In the genomic region with DNA sequence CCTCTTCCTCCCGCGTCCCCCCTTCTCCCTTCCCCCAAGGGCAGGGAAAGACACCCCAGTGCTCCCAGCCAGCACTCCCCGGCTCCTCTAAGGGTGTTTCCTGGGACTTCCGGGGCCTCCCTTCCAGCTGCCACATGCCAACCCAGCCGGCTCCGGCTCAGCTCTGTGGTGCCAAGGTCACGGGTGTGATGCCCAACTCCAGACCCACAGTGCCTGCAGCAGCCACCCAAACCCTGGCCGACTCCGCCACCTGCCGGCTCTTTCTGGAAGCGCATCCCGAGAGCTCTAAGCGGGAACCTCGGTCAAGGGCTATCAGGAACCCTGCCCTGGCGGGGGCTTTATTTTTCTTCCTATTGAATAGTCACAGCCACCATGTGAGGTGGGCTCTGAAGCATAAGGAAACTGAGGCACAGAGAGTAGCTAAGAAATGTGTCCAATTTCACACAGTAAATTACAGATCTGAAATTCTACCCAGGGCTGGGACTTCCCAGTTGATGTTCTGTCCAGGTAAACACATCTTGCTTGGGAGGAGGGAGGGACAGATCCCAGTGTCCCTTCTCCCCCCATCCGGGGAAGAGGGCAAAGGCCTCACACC, we compare ENCODE assay signal across 8 cellular contexts. TPM values are rescaled to one million over a fixed set of nuclear protein-coding genes. Genes with fewer than 3 reads are reported as not detected.
DNase-seq lines count a peak whose midpoint lies in the region; ATAC-seq and TF ChIP-seq lines count a peak whose summit lies in the region.

No MANE protein-coding gene starts in this region.

- H3K27ac Mint-ChIP-seq in CD4-positive, CD25-positive, alpha-beta regulatory T cell = peak overlapping the region in 1 of 3 donors; percentile 74
- H3K27ac Mint-ChIP-seq in activated CD4-positive, alpha-beta T cell treated with anti-CD3 and anti-CD28 coated beads, Interleukin-2, amount 10 ng/mL, durations not matched to agents 24 days and 14 days = no peak overlapping the region

- TF ChIP-seq POLR2A in HCT116 (IDR thresholded peaks at IDR 0.05; ENCODE audit: borderline replicate concordance, extremely low read depth, insufficient read depth, insufficient read length) (peak; percentile 57), right lobe of liver (IDR thresholded peaks at IDR 0.05) (no peak)

- peak; percentile 74 to 79 (median 78) for DNase-seq in CD4-positive, CD25-positive, alpha-beta regulatory T cell
- DNase-seq in HCT116 (ENCODE audit: low read depth, low spot score) (no peak), NCI-H446 treated with DMSO at 0.1 percent for 48 hours (lab: John Stamatoyannopoulos, UW) (peak; percentile 28), choroid plexus epithelial cell (ENCODE audit: low read depth) (peak; percentile 59), right lobe of liver (peak; percentile 85 to 91 (median 89))
- DNase-seq in activated CD4-positive, alpha-beta T cell treated with anti-CD3 and anti-CD28 coated beads, Interleukin-2, amount 10 ng/mL, durations not matched to agents 24 days and 14 days = peak; percentile 96
- peak; percentile 81 to 91 for DNase-seq in stimulated activated CD4-positive, alpha-beta T cell treated with anti-CD3 and anti-CD28 coated beads, Interleukin-4, amount 100 ng/mL, for 48 hours (ENCODE audit: low read depth in 2 of 2)

- H3K9ac ChIP-seq in HCT116 (ENCODE audit: low read length) = peak overlapping the region; percentile 28; the same call in 1 of the 2 replicates

- H3K9me3 ChIP-seq in CD4-positive, CD25-positive, alpha-beta regulatory T cell (ENCODE audit: control insufficient read depth in 2 of 2, low read length in 2 of 2) = no peaks in the 10 kb centered on the region
- H3K9me3 ChIP-seq in HCT116 (ENCODE audit: control insufficient read depth in 1 of 2, insufficient read depth in 1 of 2, low read depth in 1 of 2, low read length in 2 of 2) (no peaks in the 10 kb centered on the region), right lobe of liver (no peaks in the 10 kb centered on the region)

- RAD21 ChIA-PET in HCT116 (lab: Charles Lee; ENCODE audit: low non-redundant PET in 1 of 2, low total read pairs in 2 of 2, uncharacterized antibody in 2 of 2, unreplicated experiment in 2 of 2) = interaction anchor here (0.6 to 2.0 kb wide), 8 partner anchors 9 to 129 kb away, joined by 3 to 15 read pairs (median 4); no protein-coding TSS in a partner anchor

- H3K27me3 ChIP-seq in CD4-positive, CD25-positive, alpha-beta regulatory T cell (ENCODE audit: control insufficient read depth, insufficient read depth, low read length) = peaks cover 8% of the 10 kb centered on the region
- H3K27me3 ChIP-seq in HCT116 (ENCODE audit: insufficient read depth, low read length) = no peaks in the 10 kb centered on the region
- peaks cover 0 to 9% of the 10 kb centered on the region in 2 donors for H3K27me3 ChIP-seq in right lobe of liver

- peaks cover 13 to 34% (median 23%) of the 10 kb centered on the region in 4 donors for H3K4me1 Mint-ChIP-seq in CD4-positive, CD25-positive, alpha-beta regulatory T cell
- H3K4me1 Mint-ChIP-seq in activated CD4-positive, alpha-beta T cell treated with anti-CD3 and anti-CD28 coated beads, Interleukin-2, amount 10 ng/mL, durations not matched to agents 24 days and 14 days = peaks cover 17% of the 10 kb centered on the region

- H3K9me2 ChIP-seq in HCT116 (ENCODE audit: insufficient read depth) = no peaks in the 10 kb centered on the region

- peak overlapping the region; percentile 47 for H3K4me2 ChIP-seq in HCT116 (ENCODE audit: low read length)

- BruUV-seq in HCT116 (replicated peaks; lab: Mats Ljungman, UMichigan) = no TSS peak

- peak; percentile 84 for TF ChIP-seq RAD21 in HCT116 (IDR thresholded peaks at IDR 0.05; ENCODE audit: low read depth)

- ATAC-seq in CD4-positive, CD25-positive, alpha-beta regulatory T cell (ENCODE audit: low read depth in 2 of 2) = peak; percentile 44 to 54
- ATAC-seq in HCT116 = peak; percentile 80
- peak; percentile 81 to 91 (median 85) for ATAC-seq in right lobe of liver
- no peak for ATAC-seq in GM19395 (IDR thresholded peaks at IDR 0.05; ENCODE audit: unreplicated experiment)

- peak overlapping the region in 3 of 4 donors; percentile 19 to 82 (median 66) for H3K4me3 Mint-ChIP-seq in CD4-positive, CD25-positive, alpha-beta regulatory T cell
- H3K4me3 Mint-ChIP-seq in activated CD4-positive, alpha-beta T cell treated with anti-CD3 and anti-CD28 coated beads, Interleukin-2, amount 10 ng/mL, durations not matched to agents 24 days and 14 days = peak overlapping the region; percentile 33

- no peaks in the 10 kb centered on the region for H3K79me2 ChIP-seq in HCT116 (ENCODE audit: insufficient read depth, low read length)

- POLR2A ChIA-PET in HCT116 (lab: Charles Lee) = interaction anchor here (0.6 kb wide), 1 partner anchor 116 kb away, joined by 3 read pairs; no protein-coding TSS in a partner anchor

- no peaks in the 10 kb centered on the region for H3K36me3 Mint-ChIP-seq in CD4-positive, CD25-positive, alpha-beta regulatory T cell
- H3K36me3 Mint-ChIP-seq in activated CD4-positive, alpha-beta T cell treated with anti-CD3 and anti-CD28 coated beads, Interleukin-2, amount 10 ng/mL, durations not matched to agents 24 days and 14 days (ENCODE audit: low read depth) = no peaks in the 10 kb centered on the region

- peak overlapping the region; percentile 65 for H2AFZ ChIP-seq in HCT116 (ENCODE audit: low read depth, low read length, poor library complexity, severe bottlenecking)

- no peaks in the 10 kb centered on the region for H4K20me1 ChIP-seq in HCT116 (ENCODE audit: insufficient read depth)

- H3K4me3 ChIP-seq in CD4-positive, CD25-positive, alpha-beta regulatory T cell (ENCODE audit: low read depth, low read length) = no peak overlapping the region
- H3K4me3 ChIP-seq in HCT116 (replicated peaks in 1 of 2; ENCODE audit: low read depth in 1 of 2, low read length in 2 of 2) (no peak overlapping the region), choroid plexus epithelial cell (ENCODE audit: low read depth, low read length) (no peak overlapping the region), right lobe of liver (no peak overlapping the region)

- WGBS in right lobe of liver (ENCODE audit: insufficient coverage, low coverage, low lambda C conversion rate, missing lambda C conversion rate) = 0% methylated on average over 3 of the region's 16 CpGs

- peaks cover 48% of the 10 kb centered on the region for H3K27me3 Mint-ChIP-seq in CD4-positive, CD25-positive, alpha-beta regulatory T cell
- H3K27me3 Mint-ChIP-seq in activated CD4-positive, alpha-beta T cell treated with anti-CD3 and anti-CD28 coated beads, Interleukin-2, amount 10 ng/mL, durations not matched to agents 24 days and 14 days = peaks cover 56% of the 10 kb centered on the region

- intact Hi-C loops in HCT116 (cut with micrococcal nuclease) = loop anchor here (1.0 to 5.0 kb wide), 4 partner anchors 75 to 416 kb away; partner anchors contain the start of genes GRB7 and PSMD3
- intact Hi-C loops in activated CD4-positive, alpha-beta T cell treated with anti-CD3 and anti-CD28 coated beads, Interleukin-2, amount 10 ng/mL, durations not matched to agents 24 days and 14 days (cut with micrococcal nuclease) = loop anchor here (1.0 to 5.0 kb wide), 2 partner anchors 75 to 239 kb away; partner anchors contain the start of gene IKZF3
- intact Hi-C loops in right lobe of liver (cut with DNase I) = loop anchor here (5.0 to 10.0 kb wide), 4 partner anchors 51 to 129 kb away; no protein-coding TSS in a partner anchor

- no peaks in the 10 kb centered on the region for H3K9me3 Mint-ChIP-seq in CD4-positive, CD25-positive, alpha-beta regulatory T cell
- H3K9me3 Mint-ChIP-seq in activated CD4-positive, alpha-beta T cell treated with anti-CD3 and anti-CD28 coated beads, Interleukin-2, amount 10 ng/mL, durations not matched to agents 24 days and 14 days = no peaks in the 10 kb centered on the region

- H3K4me1 ChIP-seq in CD4-positive, CD25-positive, alpha-beta regulatory T cell (ENCODE audit: control insufficient read depth, insufficient read depth, low read length, poor library complexity, severe bottlenecking) = peaks cover 31% of the 10 kb centered on the region
- H3K4me1 ChIP-seq in HCT116 (ENCODE audit: control insufficient read depth in 1 of 2, insufficient read depth in 2 of 2, low read length in 2 of 2) (peaks cover 11 to 22% of the 10 kb centered on the region in 2 experiments; a peak in 3 of 4 replicates), right lobe of liver (no peaks in the 10 kb centered on the region)

- no peak overlapping the region for H3K27ac ChIP-seq in CD4-positive, CD25-positive, alpha-beta regulatory T cell (ENCODE audit: insufficient read depth, low read length, poor library complexity, severe bottlenecking)
- H3K27ac ChIP-seq in HCT116 (ENCODE audit: low read depth, low read length) (no peak overlapping the region), right lobe of liver (no peak overlapping the region)

- TF ChIP-seq CTCF in HCT116 (IDR thresholded peaks at IDR 0.05 in 2 of 3, conservative IDR thresholded peaks at IDR 0.05 in 1 of 3; ENCODE audit: borderline replicate concordance in 1 of 3, insufficient read depth in 1 of 3, low read depth in 2 of 3, low read length in 2 of 3) (peak; percentile 90 to 94 (median 92)), choroid plexus epithelial cell (conservative IDR thresholded peaks at IDR 0.05; ENCODE audit: low read depth, low read length) (peak; percentile 94), right lobe of liver (IDR thresholded peaks at IDR 0.05) (peak; percentile 90 to 97 (median 94))

- no peaks in the 10 kb centered on the region for H3K36me3 ChIP-seq in CD4-positive, CD25-positive, alpha-beta regulatory T cell (ENCODE audit: control insufficient read depth, insufficient read depth, low read length)
- H3K36me3 ChIP-seq in HCT116 (ENCODE audit: control insufficient read depth in 1 of 2, insufficient read depth in 2 of 2, low read length in 2 of 2) (no peaks in the 10 kb centered on the region), right lobe of liver (no peaks in the 10 kb centered on the region)

- CTCF ChIA-PET in HCT116 (lab: Charles Lee) = interaction anchor here (0.6 to 8.4 kb wide), 23 partner anchors 8 to 639 kb away, joined by 3 to 157 read pairs (median 6); partner anchors contain the start of genes MIEN1, PGAP3, RPL19 and STARD3

RNA-seq across cellular contexts. Expression of gene PPP1R1B, which starts 3.3 kb away (rescaled TPM):
- total RNA-seq in CD4-positive, CD25-positive, alpha-beta regulatory T cell = not detected
- not detected for polyA plus RNA-seq in CD4-positive, CD25-positive, alpha-beta regulatory T cell
- total RNA-seq in HCT116 (2021; ENCODE audit: unreplicated experiment) (0.49 TPM), right lobe of liver (under 1 TPM in 1 of 6 experiments, not detected in 5; 0.46 TPM)
- polyA plus RNA-seq in HCT116 (2012) = 0.40 and 0.56 TPM in 2 replicates
- total RNA-seq in activated CD4-positive, alpha-beta T cell treated with anti-CD3 and anti-CD28 coated beads, Interleukin-2, amount 10 ng/mL, durations not matched to agents 24 days and 14 days = not detected in 2 replicates

RNA-seq across cellular contexts. Expression of gene STARD3, which starts 13.5 kb away (rescaled TPM):
- 95.9 TPM for total RNA-seq in CD4-positive, CD25-positive, alpha-beta regulatory T cell
- 10 to 100 TPM; 45.4 to 48.6 (median 46.5) TPM for polyA plus RNA-seq in CD4-positive, CD25-positive, alpha-beta regulatory T cell
- 73.9 TPM for total RNA-seq in HCT116 (2021; ENCODE audit: unreplicated experiment)
- polyA plus RNA-seq in HCT116 (2012) = 66.5 and 74.4 TPM in 2 replicates
- 53.6 and 60.3 TPM in 2 replicates for total RNA-seq in activated CD4-positive, alpha-beta T cell treated with anti-CD3 and anti-CD28 coated beads, Interleukin-2, amount 10 ng/mL, durations not matched to agents 24 days and 14 days
- total RNA-seq in right lobe of liver = 10 to 100 TPM; 24.3 to 49.8 (median 28.0) TPM

RNA-seq across cellular contexts. Expression of gene NEUROD2, which starts 15.7 kb away (rescaled TPM):
- total RNA-seq in CD4-positive, CD25-positive, alpha-beta regulatory T cell = not detected
- polyA plus RNA-seq in CD4-positive, CD25-positive, alpha-beta regulatory T cell = not detected
- total RNA-seq in HCT116 (2021; ENCODE audit: unreplicated experiment) (not detected), right lobe of liver (not detected)
- polyA plus RNA-seq in HCT116 (2012) = 0.03 and 0.05 TPM in 2 replicates
- total RNA-seq in activated CD4-positive, alpha-beta T cell treated with anti-CD3 and anti-CD28 coated beads, Interleukin-2, amount 10 ng/mL, durations not matched to agents 24 days and 14 days = not detected in 2 replicates

RNA-seq across cellular contexts. Expression of gene TCAP, which starts 41.7 kb away (rescaled TPM):
- 3.4 TPM for total RNA-seq in CD4-positive, CD25-positive, alpha-beta regulatory T cell
- under 1 TPM in 1 of 4 donors, not detected in 3; 0.07 TPM for polyA plus RNA-seq in CD4-positive, CD25-positive, alpha-beta regulatory T cell
- 1.5 TPM for total RNA-seq in HCT116 (2021; ENCODE audit: unreplicated experiment)
- polyA plus RNA-seq in HCT116 (2012) = 0.77 and 1.0 TPM in 2 replicates
- 0.83 and 1.0 TPM in 2 replicates for total RNA-seq in activated CD4-positive, alpha-beta T cell treated with anti-CD3 and anti-CD28 coated beads, Interleukin-2, amount 10 ng/mL, durations not matched to agents 24 days and 14 days
- 1 to 10 TPM in 4 of 6 experiments, under 1 TPM in 2; 0.49 to 4.3 (median 1.1) TPM for total RNA-seq in right lobe of liver

RNA-seq across cellular contexts. Expression of gene PNMT, which starts 44.8 kb away (rescaled TPM):
- 1.2 TPM for total RNA-seq in CD4-positive, CD25-positive, alpha-beta regulatory T cell
- not detected for polyA plus RNA-seq in CD4-positive, CD25-positive, alpha-beta regulatory T cell
- total RNA-seq in HCT116 (2021; ENCODE audit: unreplicated experiment) (not detected), right lobe of liver (under 1 TPM in 2 of 6 experiments, not detected in 4; 0.37 TPM)
- 0.09 and 0.10 TPM in 2 replicates for polyA plus RNA-seq in HCT116 (2012)
- total RNA-seq in activated CD4-positive, alpha-beta T cell treated with anti-CD3 and anti-CD28 coated beads, Interleukin-2, amount 10 ng/mL, durations not matched to agents 24 days and 14 days = not detected in 2 replicates
